Comparison of ENCODE assay signal across 29 cellular contexts in genomic region chr4:184259866-184260265, GRCh38. TPM values are rescaled to one million over a fixed set of nuclear protein-coding genes. Genes with fewer than 3 reads are reported as not detected.
"Had no signal": no experiment of that assay in that cellular context is flagged by ENCODE, and none has a peak within 500 bp of the region (broad histone marks: within the 10 kb centered on the region; RNA-seq: fewer than 3 reads in every experiment).

No MANE protein-coding gene starts in this region.

- H3K4me1 ChIP-seq: parathyroid adenoma, prostate gland, thyroid gland had no signal

- H3K9me3 ChIP-seq: esophagus squamous epithelium, heart right ventricle, prostate gland, right atrium auricular region, stomach, thyroid gland had no signal

- H2AFZ ChIP-seq: parathyroid adenoma had no signal

- H3K27ac ChIP-seq: coronary artery, esophagus squamous epithelium, heart right ventricle, parathyroid adenoma, prostate gland, right atrium auricular region, stomach, thyroid gland had no signal

- H3K27me3 ChIP-seq: esophagus squamous epithelium, heart right ventricle, right atrium auricular region, stomach, thyroid gland had no signal

- DNase-seq: dermis blood vessel endothelial cell; effector memory CD4-positive, alpha-beta T cell; esophagus squamous epithelium; glutamatergic neuron; heart right ventricle; kidney; mesenchymal stem cell; naive thymus-derived CD8-positive, alpha-beta T cell; nephron progenitor cell; stimulated activated CD4-positive, alpha-beta T cell treated with anti-CD3 and anti-CD28 coated beads, Interleukin-2, amount 100 ng/mL, for 24 hours; stimulated activated CD4-positive, alpha-beta T cell treated with anti-CD3 and anti-CD28 coated beads, Interleukin-4, amount 100 ng/mL, for 24 hours; stimulated activated naive CD4-positive, alpha-beta T cell treated with Interleukin-2 at 50 U/mL for 16 hours; stomach; thyroid gland; trophoblast cell had no signal

- H3K4me3 ChIP-seq: coronary artery, esophagus squamous epithelium, heart right ventricle, prostate gland, right atrium auricular region, smooth muscle cell, stomach, thyroid gland had no signal

- H3K36me3 Mint-ChIP-seq: naive thymus-derived CD8-positive, alpha-beta T cell; stimulated activated effector memory CD8-positive, alpha-beta T cell treated with anti-CD3 and anti-CD28 coated beads, Interleukin-12 subunit alpha, Interleukin-12 subunit beta, amount 100 ng/mL, for 72 hours had no signal

- H3K9me3 Mint-ChIP-seq: central memory CD8-positive, alpha-beta T cell; naive thymus-derived CD8-positive, alpha-beta T cell; nephron progenitor cell; stimulated activated effector memory CD8-positive, alpha-beta T cell treated with anti-CD3 and anti-CD28 coated beads, Interleukin-12 subunit alpha, Interleukin-12 subunit beta, amount 100 ng/mL, for 72 hours had no signal

- H3K4me2 ChIP-seq: smooth muscle cell had no signal

- ATAC-seq: heart right ventricle; left lobe of liver; naive thymus-derived CD8-positive, alpha-beta T cell; sciatic nerve; stimulated activated effector memory CD8-positive, alpha-beta T cell treated with anti-CD3 and anti-CD28 coated beads, Interleukin-12 subunit alpha, Interleukin-12 subunit beta, amount 100 ng/mL, for 72 hours had no signal

- H3K9ac ChIP-seq: parathyroid adenoma had no signal

- H3K4me3 Mint-ChIP-seq: central memory CD8-positive, alpha-beta T cell; naive thymus-derived CD8-positive, alpha-beta T cell; nephron progenitor cell; stimulated activated effector memory CD8-positive, alpha-beta T cell treated with anti-CD3 and anti-CD28 coated beads, Interleukin-12 subunit alpha, Interleukin-12 subunit beta, amount 100 ng/mL, for 72 hours had no signal

- H3K27me3 Mint-ChIP-seq: central memory CD8-positive, alpha-beta T cell; naive thymus-derived CD8-positive, alpha-beta T cell had no signal

- H3K36me3 ChIP-seq: esophagus squamous epithelium, heart right ventricle, prostate gland, right atrium auricular region, stomach, thyroid gland had no signal

- H3K79me2 ChIP-seq: parathyroid adenoma had no signal

- H3K27ac Mint-ChIP-seq: nephron progenitor cell; stimulated activated effector memory CD8-positive, alpha-beta T cell treated with anti-CD3 and anti-CD28 coated beads, Interleukin-12 subunit alpha, Interleukin-12 subunit beta, amount 100 ng/mL, for 72 hours had no signal

RNA-seq across cellular contexts. Expression of gene ENPP6, which starts 42.2 kb away (rescaled TPM):
- total RNA-seq: chondrocyte; dermis blood vessel endothelial cell; endothelial cell of umbilical vein; epithelial cell of proximal tubule; lung microvascular endothelial cell; myocyte; naive thymus-derived CD8-positive, alpha-beta T cell; right atrium auricular region; smooth muscle cell had no signal
- polyA plus RNA-seq: endothelial cell of umbilical vein, smooth muscle cell had no signal
